8 cellular contexts compared by ENCODE assay signal in genomic region chr2:102141915-102142828, GRCh38. TPM values are rescaled to one million over a fixed set of nuclear protein-coding genes. Genes with fewer than 3 reads are reported as not detected.
A peak's percentile ranks its signal among the peaks of the same experiment; 100 is the strongest.
DNase-seq lines count a peak whose midpoint lies in the region; ATAC-seq, FAIRE-seq and TF ChIP-seq lines count a peak whose summit lies in the region.

Gene IL1R1, plus strand, starts transcription at chr2:102142746. Its CDS starts 14,979 bp downstream, at chr2:102157725.

- no peak for TF ChIP-seq EP300 in A549 (IDR thresholded peaks at IDR 0.05)

- CTCF ChIA-PET in A549 (lab: Yijun Ruan, JAX) = interaction anchor here (0.6 to 3.2 kb wide), 15 partner anchors 16 to 1133 kb away, joined by 3 to 24 read pairs (median 5); partner anchors contain the start of gene IL18R1

- peak in 1 of 2 experiments; percentile 22; a peak in 1 of 5 replicates for TF ChIP-seq RAD21 in A549 (conservative IDR thresholded peaks at IDR 0.05 in 1 of 2, IDR thresholded peaks at IDR 0.05 in 1 of 2)

- peak within 1 kb of the TSS; percentile 86 to 97 for H3K27ac ChIP-seq in A549
- H3K27ac ChIP-seq in muscle layer of colon (ENCODE audit: low read depth, low read length) = peak within 1 kb of the TSS; percentile 83

- TF ChIP-seq CTCF in A549 (IDR thresholded peaks at IDR 0.05) (no peak), fibroblast of mammary gland (conservative IDR thresholded peaks at IDR 0.05; ENCODE audit: control insufficient read depth, insufficient read depth, low read depth, low read length) (no peak), D721Med (IDR thresholded peaks at IDR 0.05; ENCODE audit: insufficient read depth, missing control alignments) (no peak)

- 20% methylated on average over 46 of the region's 68 CpGs for WGBS in A549 (ENCODE audit: missing lambda C conversion rate)

- FAIRE-seq in A549 (lab: Jason Lieb, UNC) (no peak), D721Med (lab: Jason Lieb, UNC) (no peak)

- H3K9ac ChIP-seq in muscle layer of colon (ENCODE audit: low read length) = peak within 1 kb of the TSS; percentile 79

- DNase-seq in A549 (ENCODE audit: low read depth in 1 of 2, low spot score in 1 of 2) = peak; percentile 59 to 67
- DNase-seq in activated CD4-positive, CD25-positive, alpha-beta regulatory T cell treated with anti-CD3 and anti-CD28 coated beads, Interleukin-2, amount 50 U/mL, for 72 hours = peak; percentile 65
- peak; percentile 70 for DNase-seq in fibroblast of mammary gland (ENCODE audit: low read depth)
- DNase-seq in activated effector memory CD4-positive, alpha-beta T cell treated with anti-CD3 and anti-CD28 coated beads, Interleukin-2, amount 50 U/mL, for 16 hours = no peak
- no peak for DNase-seq in D721Med (ENCODE audit: insufficient read length, low spot score)
- no peak for DNase-seq in Ammon's horn (ENCODE audit: low spot score)

- POLR2A ChIA-PET in A549 (lab: Yijun Ruan, JAX) = interaction anchor here (0.5 to 2.3 kb wide), 6 partner anchors 8 to 99 kb away, joined by 3 to 10 read pairs (median 4); no protein-coding TSS in a partner anchor

- peak; percentile 37 for TF ChIP-seq POLR2A in A549 (IDR thresholded peaks at IDR 0.05; ENCODE audit: low read length)

- H3K36me3 ChIP-seq in muscle layer of colon (ENCODE audit: insufficient read depth, low read length) = no peaks in the 10 kb centered on the region

- H3K4me3 ChIP-seq in A549 (peak within 1 kb of the TSS; percentile 57), fibroblast of mammary gland (ENCODE audit: control insufficient read depth, low read depth, low read length) (peak within 1 kb of the TSS; percentile 96), muscle layer of colon (ENCODE audit: low read depth in 1 of 2, low read length in 2 of 2) (peak within 1 kb of the TSS; percentile 69 to 78)

- H3K4me1 ChIP-seq in A549 (peaks cover 10% of the 10 kb centered on the region), muscle layer of colon (ENCODE audit: insufficient read depth, low read length) (peaks cover 24% of the 10 kb centered on the region)

- H3K9me3 ChIP-seq in A549 (peaks cover 40% of the 10 kb centered on the region), muscle layer of colon (ENCODE audit: low read length) (no peaks in the 10 kb centered on the region)

- no peaks in the 10 kb centered on the region for H3K27me3 ChIP-seq in muscle layer of colon (ENCODE audit: control insufficient read depth in 1 of 2, insufficient read depth in 2 of 2, low read length in 2 of 2)

- peak within 1 kb of the TSS; percentile 95 for H3K4me2 ChIP-seq in A549

- peak; percentile 89 to 94 for ATAC-seq in A549
- ATAC-seq in GM19324 (IDR thresholded peaks at IDR 0.05; ENCODE audit: low FRiP score, unreplicated experiment) = peak; percentile 68

TF ChIP-seq in A549, 52 proteins besides CTCF, POLR2A, EP300 and RAD21:
- TF ChIP-seq JUN (IDR thresholded peaks at IDR 0.05) (peak in 1 of 2 experiments; percentile 32; a peak in 1 of 5 replicates), SMC3 (IDR thresholded peaks at IDR 0.05) (peak; percentile 6; the same call in 1 of the 3 replicates), RNF2 (IDR thresholded peaks at IDR 0.05; ENCODE audit: borderline replicate concordance, low read depth) (no peak)
- TF ChIP-seq, protein P1, sequence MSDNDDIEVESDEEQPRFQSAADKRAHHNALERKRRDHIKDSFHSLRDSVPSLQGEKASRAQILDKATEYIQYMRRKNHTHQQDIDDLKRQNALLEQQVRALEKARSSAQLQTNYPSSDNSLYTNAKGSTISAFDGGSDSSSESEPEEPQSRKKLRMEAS (IDR thresholded peaks at IDR 0.05) = peak; percentile 25; the same call in 1 of the 2 replicates

RNA-seq across cellular contexts. Expression of gene IL1R1, which starts in this region (rescaled TPM):
- 34.7 and 38.0 TPM in 2 replicates for polyA plus RNA-seq in A549 (2011; rRNA removed)
- polyA plus RNA-seq in A549 (2012; cell fraction: cytosol; rRNA removed) = 11.8 and 16.3 TPM in 2 replicates
- polyA plus RNA-seq in A549 (2012; cell fraction: nucleus; rRNA removed) = 8.9 and 11.5 TPM in 2 replicates
- 25.3 to 35.9 TPM (median 32.5 TPM) in 3 replicates for polyA plus RNA-seq in A549 (2017; fragmentation: RNase III; extraction: RNeasy Plus Mini Kit Qiagen cat#74134 plus additional on column Dnase treatment)
- 16.1 and 16.2 TPM in 2 replicates for polyA minus RNA-seq in A549 (2011; rRNA and poly(A)+ RNA removed)

Comparison
In these comparisons a context has a peak if more than half of its experiments do, and no peak if none do; other contexts are left out.
1. DNase-seq: peak in A549 (2 of 2), activated CD4-positive, CD25-positive, alpha-beta regulatory T cell treated with anti-CD3 and anti-CD28 coated beads, Interleukin-2, amount 50 U/mL, for 72 hours (single experiment) and fibroblast of mammary gland (single experiment); none in activated effector memory CD4-positive, alpha-beta T cell treated with anti-CD3 and anti-CD28 coated beads, Interleukin-2, amount 50 U/mL, for 16 hours (single experiment), D721Med (single experiment) and Ammon's horn (single experiment).
2. Peak in every context shown above with its lines, with median percentiles within 50 percentile points of each other: H3K4me3 ChIP-seq.